9 cellular contexts compared by ENCODE assay signal in the genomic region with DNA sequence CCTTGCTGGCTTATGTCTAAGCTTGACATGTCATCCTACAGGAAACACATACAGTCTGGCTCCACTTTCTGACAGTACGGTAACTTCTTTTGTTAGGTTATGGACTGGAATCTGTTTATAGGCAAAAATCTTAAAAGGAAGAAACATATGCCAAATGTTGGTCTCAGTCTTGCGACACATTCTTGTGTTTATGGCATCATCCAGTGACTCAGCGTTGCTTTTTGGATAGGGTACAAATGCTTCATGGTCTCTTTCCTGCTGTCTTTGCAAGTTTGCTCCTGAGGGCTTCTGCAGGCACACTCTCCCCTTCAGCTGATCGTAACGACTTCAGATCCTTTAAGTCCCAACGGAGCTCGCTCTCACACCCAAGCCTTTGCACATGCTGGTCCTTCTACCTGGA. TPM values are rescaled to one million over a fixed set of nuclear protein-coding genes. Genes with fewer than 3 reads are reported as not detected.
DNase-seq lines count a peak whose midpoint lies in the region; ATAC-seq and TF ChIP-seq lines count a peak whose summit lies in the region.
"Had no signal": no experiment of that assay in that cellular context is flagged by ENCODE, and none has a peak within 500 bp of the region (broad histone marks: within the 10 kb centered on the region; RNA-seq: fewer than 3 reads in every experiment).

No MANE protein-coding gene starts in this region.

- no peak for TF ChIP-seq CTCF in suprapubic skin (IDR thresholded peaks at IDR 0.05)

- H3K4me1 ChIP-seq in suprapubic skin: peaks cover 13% of the 10 kb centered on the region

- no peak overlapping the region for H3K4me3 ChIP-seq in suprapubic skin

- intact Hi-C loops in left ventricle myocardium superior (cut with micrococcal nuclease): no loop called here

- CTCF ChIA-PET in HEK293T (lab: Yijun Ruan, JAX): no interaction called here

- peak; percentile 88 for ATAC-seq in left ventricle myocardium superior

- no peak for TF ChIP-seq POLR2A in suprapubic skin (IDR thresholded peaks at IDR 0.05)

- no peaks in the 10 kb centered on the region for H3K36me3 ChIP-seq in suprapubic skin

- peak; percentile 4 for DNase-seq in NK-92 treated with Interleukin-12 subunit alpha and Interleukin-12 subunit beta, amount 100 ng/mL, for 24 hours (lab: John Stamatoyannopoulos, UW)
- DNase-seq in NK-92 (lab: John Stamatoyannopoulos, UW; ENCODE audit: unreplicated experiment) (no peak), UCSD-AML1 (lab: John Stamatoyannopoulos, UW; ENCODE audit: unreplicated experiment) (peak; percentile 29), left ventricle myocardium superior (no peak), suprapubic skin (ENCODE audit: low spot score in 2 of 2) (peak in 1 of 2 donors; percentile 66), HEK293T (ENCODE audit: extremely low spot score) (no peak), SHP77 treated with DMSO at 0.1 percent for 48 hours (lab: John Stamatoyannopoulos, UW) (no peak), NCI-H774 (lab: John Stamatoyannopoulos, UW) (no peak)

- H3K27me3 ChIP-seq in suprapubic skin: no peaks in the 10 kb centered on the region

- H3K27ac ChIP-seq in suprapubic skin: peak overlapping the region; percentile 43

- H3K9me3 ChIP-seq in suprapubic skin: no peaks in the 10 kb centered on the region

- WGBS in suprapubic skin: 15% methylated on average over 7 of the region's 7 CpGs

- no peak for TF ChIP-seq EP300 in suprapubic skin (IDR thresholded peaks at IDR 0.05)

- POLR2A ChIA-PET in HEK293T (lab: Yijun Ruan, JAX): no interaction called here

TF ChIP-seq in HEK293T, 16 proteins besides CTCF, POLR2A, EP300 and RAD21:
- no peak for TF ChIP-seq TARDBP (IDR thresholded peaks at IDR 0.05)
- TF ChIP-seq SUZ12 (IDR thresholded peaks at IDR 0.05): no peak
- no peak for TF ChIP-seq SP1 (IDR thresholded peaks at IDR 0.05)
- TF ChIP-seq HDGF (IDR thresholded peaks at IDR 0.05; ENCODE audit: borderline replicate concordance): no peak

RNA-seq across cellular contexts. Expression of gene TNFSF8, which starts 23.5 kb away (rescaled TPM):
- total RNA-seq in left ventricle myocardium superior (0.77 TPM), suprapubic skin (1 to 10 TPM in 3 of 4 donors, under 1 TPM in 1; 0.23 to 4.0 (median 1.4) TPM)
- total RNA-seq: neural crest cell had no signal

Comparison
In these comparisons a context has a peak if more than half of its experiments do, and no peak if none do; other contexts are left out.
1. DNase-seq: peak in NK-92 treated with Interleukin-12 subunit alpha and Interleukin-12 subunit beta, amount 100 ng/mL, for 24 hours (single experiment) and UCSD-AML1 (single experiment); none in NK-92 (single experiment), left ventricle myocardium superior (single experiment), HEK293T (single experiment), SHP77 treated with DMSO at 0.1 percent for 48 hours (single experiment) and NCI-H774 (single experiment).